In the genomic region with DNA sequence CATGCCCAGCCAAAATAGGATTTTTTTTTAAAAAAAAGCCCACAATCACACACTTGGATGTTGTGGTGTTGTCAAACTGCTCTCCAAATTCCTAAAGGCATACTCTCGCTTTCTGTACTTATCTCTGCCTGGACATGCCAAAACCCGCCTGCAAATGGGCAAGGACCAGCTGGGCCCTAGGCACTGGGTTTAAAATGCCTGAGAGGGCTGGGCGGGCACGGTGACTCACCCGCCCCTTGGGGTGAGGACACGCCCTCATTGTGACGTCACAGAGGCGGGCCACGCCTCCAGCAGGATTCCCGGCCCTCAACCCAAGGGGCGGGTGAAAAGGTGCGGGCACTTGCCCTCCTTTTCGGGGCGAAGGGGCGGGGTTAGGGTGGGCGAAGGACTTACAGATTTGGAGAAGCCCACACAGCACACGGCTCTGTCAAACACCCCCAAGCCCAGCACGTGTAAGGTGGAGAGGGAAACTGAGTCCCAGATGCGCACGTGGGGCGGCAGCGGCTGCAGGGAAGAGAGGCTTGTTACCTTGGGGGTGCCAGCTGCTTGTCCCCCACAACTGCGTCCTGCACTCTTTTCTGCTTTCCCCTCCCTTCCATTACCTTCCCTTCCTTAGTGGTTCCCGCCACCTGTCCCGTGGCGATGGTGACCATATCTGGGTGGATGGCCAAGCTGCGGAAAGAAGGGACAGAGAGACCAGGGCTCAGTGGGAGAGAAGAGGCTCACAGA, we compare ENCODE assay signal across 8 cellular contexts. TPM values are rescaled to one million over a fixed set of nuclear protein-coding genes. Genes with fewer than 3 reads are reported as not detected.
A peak's percentile ranks its signal among the peaks of the same experiment; 100 is the strongest.
DNase-seq lines count a peak whose midpoint lies in the region; ATAC-seq, FAIRE-seq and TF ChIP-seq lines count a peak whose summit lies in the region.

No MANE protein-coding gene starts in this region.

- no peak for ATAC-seq in naive thymus-derived CD8-positive, alpha-beta T cell
- ATAC-seq in HG03175 (IDR thresholded peaks at IDR 0.05; ENCODE audit: unreplicated experiment): no peak

- H3K9me3 Mint-ChIP-seq in progenitor cell of endocrine pancreas (ENCODE audit: low read depth): no peaks in the 10 kb centered on the region
- no peaks in the 10 kb centered on the region for H3K9me3 Mint-ChIP-seq in naive thymus-derived CD8-positive, alpha-beta T cell

- POLR2A ChIA-PET in naive thymus-derived CD8-positive, alpha-beta T cell (lab: Charles Lee): no interaction called here

- peak overlapping the region; percentile 88 for H3K27ac Mint-ChIP-seq in progenitor cell of endocrine pancreas
- H3K27ac Mint-ChIP-seq in naive thymus-derived CD8-positive, alpha-beta T cell: peak overlapping the region in 1 of 10 donors; percentile 48

- H3K4me1 Mint-ChIP-seq in progenitor cell of endocrine pancreas (ENCODE audit: low read depth): no peaks in the 10 kb centered on the region
- H3K4me1 Mint-ChIP-seq in naive thymus-derived CD8-positive, alpha-beta T cell: peaks cover 0 to 7% (median 0%) of the 10 kb centered on the region in 4 donors

- TF ChIP-seq CTCF in progenitor cell of endocrine pancreas (IDR thresholded peaks at IDR 0.05; ENCODE audit: unreplicated experiment): no peak

- FAIRE-seq in frontal cortex (lab: Jason Lieb, UNC): no peak

- no peak overlapping the region for H3K4me3 Mint-ChIP-seq in progenitor cell of endocrine pancreas (ENCODE audit: low read depth)
- H3K4me3 Mint-ChIP-seq in naive thymus-derived CD8-positive, alpha-beta T cell: no peak overlapping the region

- peaks cover under 1% of the 10 kb centered on the region for H3K36me3 Mint-ChIP-seq in progenitor cell of endocrine pancreas (ENCODE audit: insufficient read depth)
- H3K36me3 Mint-ChIP-seq in naive thymus-derived CD8-positive, alpha-beta T cell: peaks cover 0 to 31% (median under 1%) of the 10 kb centered on the region in 3 donors

- no peaks in the 10 kb centered on the region for H3K27me3 Mint-ChIP-seq in progenitor cell of endocrine pancreas
- no peaks in the 10 kb centered on the region for H3K27me3 Mint-ChIP-seq in naive thymus-derived CD8-positive, alpha-beta T cell

- DNase-seq in NCI-H2107 treated with DMSO at 0.1 percent for 48 hours (lab: John Stamatoyannopoulos, UW; ENCODE audit: unreplicated experiment) (peak; percentile 25), NCI-H2107 (lab: John Stamatoyannopoulos, UW) (no peak), NCI-H69 (lab: John Stamatoyannopoulos, UW) (peak; percentile 90), activated T-helper 1 cell treated with Interleukin-2 at 50 U/mL for 16 hours (ENCODE audit: low read depth) (peak; percentile 9), frontal cortex (ENCODE audit: low spot score in 2 of 2) (peak; percentile 76 to 90), progenitor cell of endocrine pancreas (ENCODE audit: low spot score, unreplicated experiment) (peak; percentile 62)
- DNase-seq in naive thymus-derived CD8-positive, alpha-beta T cell: no peak

RNA-seq across cellular contexts. Expression of a gene that starts 6.6 kb away (rescaled TPM):
- 13.0 TPM for total RNA-seq in frontal cortex
- total RNA-seq in progenitor cell of endocrine pancreas: 28.6 and 29.8 TPM in 2 replicates
- total RNA-seq in naive thymus-derived CD8-positive, alpha-beta T cell: 10 to 100 TPM; 52.1 to 56.8 TPM
- polyA plus RNA-seq in naive thymus-derived CD8-positive, alpha-beta T cell: 10 to 100 TPM in 2 of 3 donors, 1 to 10 TPM in 1; 8.8 to 17.8 (median 11.5) TPM

RNA-seq across cellular contexts. Expression of a gene that starts 30.6 kb away (rescaled TPM):
- total RNA-seq in frontal cortex (under 0.01 TPM), progenitor cell of endocrine pancreas (not detected in 2 replicates)
- total RNA-seq in naive thymus-derived CD8-positive, alpha-beta T cell: not detected
- polyA plus RNA-seq in naive thymus-derived CD8-positive, alpha-beta T cell: not detected

RNA-seq across cellular contexts. Expression of a gene that starts 35.4 kb away (rescaled TPM):
- total RNA-seq in frontal cortex (0.41 TPM), progenitor cell of endocrine pancreas (26.4 and 27.2 TPM in 2 replicates)
- 10 to 100 TPM in 1 of 2 experiments, 1 to 10 TPM in 1; 9.7 to 10.4 TPM for total RNA-seq in naive thymus-derived CD8-positive, alpha-beta T cell
- under 1 TPM in 2 of 3 donors, not detected in 1; 0.38 to 0.61 TPM for polyA plus RNA-seq in naive thymus-derived CD8-positive, alpha-beta T cell

RNA-seq across cellular contexts. Expression of a gene that starts 48.0 kb away (rescaled TPM):
- total RNA-seq in frontal cortex (1.6 TPM), progenitor cell of endocrine pancreas (14.4 and 16.5 TPM in 2 replicates)
- total RNA-seq in naive thymus-derived CD8-positive, alpha-beta T cell: 10 to 100 TPM in 1 of 2 experiments, 1 to 10 TPM in 1; 8.8 to 10.6 TPM
- 10 to 100 TPM in 2 of 3 donors, 1 to 10 TPM in 1; 7.5 to 25.3 (median 13.2) TPM for polyA plus RNA-seq in naive thymus-derived CD8-positive, alpha-beta T cell

RNA-seq across cellular contexts. Expression of a gene that starts 59.1 kb away (rescaled TPM):
- total RNA-seq in frontal cortex: 157 TPM
- total RNA-seq in progenitor cell of endocrine pancreas: 401 and 414 TPM in 2 replicates
- total RNA-seq in naive thymus-derived CD8-positive, alpha-beta T cell: 100 to 1,000 TPM; 395 to 410 TPM
- 1,000 to 10,000 TPM; 1,119 to 1,289 (median 1,220) TPM for polyA plus RNA-seq in naive thymus-derived CD8-positive, alpha-beta T cell

Comparison
In these comparisons a context has a peak if more than half of its experiments do, and no peak if none do; other contexts are left out.
1. DNase-seq: peak in NCI-H2107 treated with DMSO at 0.1 percent for 48 hours (single experiment), NCI-H69 (single experiment), activated T-helper 1 cell treated with Interleukin-2 at 50 U/mL for 16 hours (single experiment), frontal cortex (2 of 2) and progenitor cell of endocrine pancreas (single experiment); none in NCI-H2107 (single experiment) and naive thymus-derived CD8-positive, alpha-beta T cell (0 of 10).